16 cellular contexts compared by ENCODE assay signal in the genomic region with DNA sequence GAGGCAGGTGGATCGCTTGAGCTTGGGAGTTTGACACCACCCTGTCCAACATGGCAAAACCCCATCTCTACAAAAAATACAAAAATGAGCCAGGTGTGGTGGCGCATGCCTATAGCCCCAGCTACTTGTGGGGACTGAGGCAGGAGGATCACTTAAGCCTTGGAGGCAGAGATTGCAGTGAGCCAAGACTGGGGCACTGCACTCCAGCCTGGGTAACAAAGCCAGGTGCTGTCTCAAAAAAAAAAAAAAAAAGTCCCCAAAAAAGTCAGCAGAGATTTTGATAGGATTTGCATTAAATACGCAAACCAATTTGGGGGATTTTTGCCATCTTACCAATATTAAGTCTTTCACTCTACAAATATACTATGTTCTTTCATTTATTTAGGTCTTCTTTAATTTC. TPM values are rescaled to one million over a fixed set of nuclear protein-coding genes. Genes with fewer than 3 reads are reported as not detected.
A peak's percentile ranks its signal among the peaks of the same experiment; 100 is the strongest.
DNase-seq lines count a peak whose midpoint lies in the region; ATAC-seq and TF ChIP-seq lines count a peak whose summit lies in the region.
"Had no signal": no experiment of that assay in that cellular context is flagged by ENCODE, and none has a peak within 500 bp of the region (broad histone marks: within the 10 kb centered on the region; RNA-seq: fewer than 3 reads in every experiment).

No MANE protein-coding gene starts in this region.

- H3K27me3 ChIP-seq in OCI-LY3 (ENCODE audit: low read depth, low read length): no peaks in the 10 kb centered on the region
- H3K27me3 ChIP-seq: BLaER1 treated with 17β-estradiol and CSF1 and Interleukin-3, amounts not matched to agents 10 nM and 100 nM had no signal

- CTCF ChIA-PET in activated B cell treated with CpG ODN at 0.5 μM for 24 hours (lab: Charles Lee): no interaction called here

- H3K4me3 Mint-ChIP-seq in activated B cell treated with CpG ODN at 0.5 μM for 24 hours: peak overlapping the region; percentile 5
- H3K4me3 Mint-ChIP-seq: CD14-positive monocyte; CD4-positive, alpha-beta T cell; CD8-positive, alpha-beta memory T cell had no signal

- peaks cover 39% of the 10 kb centered on the region for H3K4me1 ChIP-seq in OCI-LY3 (ENCODE audit: low read length)
- H3K4me1 ChIP-seq: BE2C, HAP-1 had no signal

- H3K36me3 ChIP-seq in OCI-LY3 (replicated peaks; ENCODE audit: low read depth, low read length): peaks cover 3% of the 10 kb centered on the region
- H3K36me3 ChIP-seq: BE2C, HAP-1 had no signal

- H3K27ac ChIP-seq in OCI-LY3 (ENCODE audit: low read length): peak overlapping the region; percentile 62
- H3K27ac ChIP-seq: BLaER1 treated with 17β-estradiol and CSF1 and Interleukin-3, amounts not matched to agents 10 nM and 100 nM had no signal

- H3K9me3 Mint-ChIP-seq in activated B cell treated with CpG ODN at 0.5 μM for 24 hours: peaks cover 14% of the 10 kb centered on the region

- peaks cover 16% of the 10 kb centered on the region for H3K9me3 ChIP-seq in OCI-LY3 (ENCODE audit: insufficient read depth, low read length)

- ATAC-seq in activated B cell treated with CpG ODN at 0.5 μM for 24 hours (ENCODE audit: low read depth): peak; percentile 60
- ATAC-seq in GM19455 (IDR thresholded peaks at IDR 0.05; ENCODE audit: unreplicated experiment): no peak
- ATAC-seq in HG03108 (IDR thresholded peaks at IDR 0.05; ENCODE audit: unreplicated experiment): no peak

- no peaks in the 10 kb centered on the region for H3K27me3 Mint-ChIP-seq in activated B cell treated with CpG ODN at 0.5 μM for 24 hours

- H3K4me3 ChIP-seq in GM12865 (ENCODE audit: low read depth, low read length): no peak overlapping the region
- peak overlapping the region; percentile 57 for H3K4me3 ChIP-seq in OCI-LY3 (ENCODE audit: low read length)
- H3K4me3 ChIP-seq: BLaER1 treated with 17β-estradiol and CSF1 and Interleukin-3, amounts not matched to agents 10 nM and 100 nM; HAP-1 had no signal

- H2AFZ ChIP-seq in OCI-LY3 (ENCODE audit: low read depth, low read length): peak overlapping the region; percentile 38; the same call in 1 of the 2 replicates

- intact Hi-C loops in activated B cell treated with CpG ODN at 0.5 μM for 24 hours (cut with micrococcal nuclease): loop anchor here (2.0 to 10.0 kb wide), 3 partner anchors 21 to 55 kb away; partner anchors contain the start of genes RPL21 and USP12

- H3K27ac Mint-ChIP-seq in activated B cell treated with CpG ODN at 0.5 μM for 24 hours: peak overlapping the region; percentile 60
- H3K27ac Mint-ChIP-seq: CD4-positive, alpha-beta T cell; CD8-positive, alpha-beta memory T cell had no signal

- peak overlapping the region; percentile 10; the same call in 1 of the 2 replicates for H3K9ac ChIP-seq in OCI-LY3 (ENCODE audit: low read length)
- H3K9ac ChIP-seq: BLaER1 treated with 17β-estradiol and CSF1 and Interleukin-3, amounts not matched to agents 10 nM and 100 nM had no signal

- TF ChIP-seq CTCF in GM12865 (IDR thresholded peaks at IDR 0.05; ENCODE audit: insufficient read depth, low read depth, low read length, missing control alignments) (no peak), OCI-LY3 (IDR thresholded peaks at IDR 0.05; ENCODE audit: low read depth, low read length) (no peak), activated B cell treated with CpG ODN at 0.5 μM for 24 hours (IDR thresholded peaks at IDR 0.05) (no peak)

- peaks cover 48% of the 10 kb centered on the region for H3K4me1 Mint-ChIP-seq in activated B cell treated with CpG ODN at 0.5 μM for 24 hours
- H3K4me1 Mint-ChIP-seq: CD14-positive monocyte had no signal

- H4K20me1 ChIP-seq in OCI-LY3 (ENCODE audit: insufficient read depth, low read length): no peaks in the 10 kb centered on the region
- H4K20me1 ChIP-seq: BLaER1 treated with 17β-estradiol and CSF1 and Interleukin-3, amounts not matched to agents 10 nM and 100 nM had no signal

- H3K4me2 ChIP-seq in OCI-LY3 (ENCODE audit: low read length): peak overlapping the region; percentile 64
- H3K4me2 ChIP-seq: BLaER1 treated with 17β-estradiol and CSF1 and Interleukin-3, amounts not matched to agents 10 nM and 100 nM had no signal

- DNase-seq in GM12865 (ENCODE audit: low read depth) (peak; percentile 18), activated B cell treated with CpG ODN at 0.5 μM for 24 hours (no peak), SHP77 treated with DMSO at 0.1 percent for 48 hours (lab: John Stamatoyannopoulos, UW) (no peak)
- DNase-seq: BE2C; CD4-positive, alpha-beta T cell; CD8-positive, alpha-beta memory T cell; DMS 273 treated with DMSO at 0.1 percent for 48 hours; DMS79; GF-D8; GOT3 had no signal

- POLR2A ChIA-PET in activated B cell treated with CpG ODN at 0.5 μM for 24 hours (lab: Charles Lee): interaction anchor here (0.7 kb wide), 1 partner anchor 23 kb away, joined by 3 read pairs; no protein-coding TSS in a partner anchor

- no peaks in the 10 kb centered on the region for H3K79me2 ChIP-seq in OCI-LY3 (ENCODE audit: low read length)

- H3K36me3 Mint-ChIP-seq in activated B cell treated with CpG ODN at 0.5 μM for 24 hours (ENCODE audit: low read depth): peaks cover 5% of the 10 kb centered on the region
- H3K36me3 Mint-ChIP-seq: CD14-positive monocyte had no signal

RNA-seq across cellular contexts. Expression of gene RPL21, which starts 21.7 kb away (rescaled TPM):
- 1,996 and 2,528 TPM in 2 replicates for total RNA-seq in activated B cell treated with CpG ODN at 0.5 μM for 24 hours

RNA-seq across cellular contexts. Expression of gene RASL11A, which starts 41.0 kb away (rescaled TPM):
- 1.4 and 2.0 TPM in 2 replicates for total RNA-seq in activated B cell treated with CpG ODN at 0.5 μM for 24 hours

RNA-seq across cellular contexts. Expression of gene USP12, which starts 58.0 kb away (rescaled TPM):
- 52.0 and 58.8 TPM in 2 replicates for total RNA-seq in activated B cell treated with CpG ODN at 0.5 μM for 24 hours
